Comparison of ENCODE assay signal across 15 cellular contexts in the genomic region with DNA sequence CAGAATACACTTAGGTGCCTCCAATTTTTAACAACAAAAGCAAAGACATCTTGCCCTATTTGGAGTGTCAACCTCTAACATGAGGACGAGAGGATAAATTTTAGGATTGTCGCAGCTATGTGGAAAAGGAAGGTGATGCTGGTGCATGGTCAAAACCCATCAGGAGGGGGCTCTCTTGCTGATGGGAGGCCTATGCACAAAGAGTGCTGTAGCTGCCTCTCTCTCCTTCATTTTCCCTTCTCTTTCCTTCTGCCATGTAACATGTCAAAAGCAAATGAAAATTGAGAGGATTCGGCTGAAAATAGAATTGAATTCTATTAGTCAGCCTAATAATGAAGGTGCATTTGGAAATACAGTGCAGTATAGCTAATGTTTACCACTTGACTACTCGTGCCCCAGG.
A peak's percentile ranks its signal among the peaks of the same experiment; 100 is the strongest.
DNase-seq lines count a peak whose midpoint lies in the region; ATAC-seq and TF ChIP-seq lines count a peak whose summit lies in the region.
"Had no signal": no experiment of that assay in that cellular context is flagged by ENCODE, and none has a peak within 500 bp of the region (broad histone marks: within the 10 kb centered on the region; RNA-seq: fewer than 3 reads in every experiment).

No MANE protein-coding gene starts in this region.

- H3K4me1 ChIP-seq in cardiac muscle cell (ENCODE audit: low read depth) (peaks cover 12% of the 10 kb centered on the region), OCI-LY7 (ENCODE audit: insufficient read depth, low read length, poor library complexity, severe bottlenecking) (no peaks in the 10 kb centered on the region), testis (peaks cover 22% of the 10 kb centered on the region)

- no peaks in the 10 kb centered on the region for H3K79me2 ChIP-seq in OCI-LY7 (ENCODE audit: insufficient read depth, low read depth, low read length)

- no peaks in the 10 kb centered on the region for H3K36me3 Mint-ChIP-seq in stimulated activated memory B cell treated with anti-CD40 and anti-IgM and Interleukin-4, amounts not matched to agents 10 μg/mL and 1 μg/mL and 100 μg/mL, for 72 hours
- H3K36me3 Mint-ChIP-seq: IgD-negative memory B cell had no signal

- H3K36me3 ChIP-seq in cardiac muscle cell (no peaks in the 10 kb centered on the region), OCI-LY7 (ENCODE audit: insufficient read depth, low read length) (no peaks in the 10 kb centered on the region), testis (ENCODE audit: low read depth, missing control alignments) (no peaks in the 10 kb centered on the region)

- H3K9me3 Mint-ChIP-seq in stimulated activated memory B cell treated with anti-CD40 and anti-IgM and Interleukin-4, amounts not matched to agents 10 μg/mL and 1 μg/mL and 100 μg/mL, for 72 hours = no peaks in the 10 kb centered on the region

- H4K20me1 ChIP-seq in OCI-LY7 (ENCODE audit: insufficient read depth, low read length) = no peaks in the 10 kb centered on the region

- BruUV-seq in OCI-LY7 (replicated peaks; lab: Mats Ljungman, UMichigan) = no TSS peak

- H2AFZ ChIP-seq in OCI-LY7 (ENCODE audit: low read length) = no peak overlapping the region

- POLR2A ChIA-PET in OCI-LY7 (lab: Charles Lee) = interaction anchor here (1.0 kb wide), 1 partner anchor 12 kb away, joined by 3 read pairs; no protein-coding TSS in a partner anchor

- no peaks in the 10 kb centered on the region for H3K9me2 ChIP-seq in OCI-LY7 (ENCODE audit: insufficient read depth, low read length)

- no peaks in the 10 kb centered on the region for H3K27me3 Mint-ChIP-seq in stimulated activated memory B cell treated with anti-CD40 and anti-IgM and Interleukin-4, amounts not matched to agents 10 μg/mL and 1 μg/mL and 100 μg/mL, for 72 hours
- H3K27me3 Mint-ChIP-seq: IgD-negative memory B cell had no signal

- no peak for ATAC-seq in left ventricle myocardium superior
- ATAC-seq in stimulated activated memory B cell treated with anti-CD40 and anti-IgM and Interleukin-4, amounts not matched to agents 10 μg/mL and 1 μg/mL and 100 μg/mL, for 72 hours = no peak
- ATAC-seq: activated T-cell treated with anti-CD3 and anti-CD28 coated beads, Interleukin-2, amount 50 U/mL, for 4 hours; stimulated activated naive CD8-positive, alpha-beta T cell treated with anti-CD3 and anti-CD28 coated beads, Interleukin-15, Interleukin-2, amounts not matched to agents 100 U/mL and 50 U/mL, for 24 hours had no signal

- CTCF ChIA-PET in OCI-LY7 (lab: Charles Lee; ENCODE audit: unreplicated experiment) = no interaction called here

- H3K27ac Mint-ChIP-seq in stimulated activated memory B cell treated with anti-CD40 and anti-IgM and Interleukin-4, amounts not matched to agents 10 μg/mL and 1 μg/mL and 100 μg/mL, for 72 hours = no peak overlapping the region
- H3K27ac Mint-ChIP-seq: IgD-negative memory B cell; T-helper 2 cell treated with Interferon-gamma antibody and Interleukin-4, amounts not matched to agents 5 μg/mL and 100 μg/mL, for 36 hours had no signal

- no peak for TF ChIP-seq POLR2A in testis (IDR thresholded peaks at IDR 0.05)

- H3K4me2 ChIP-seq in OCI-LY7 (ENCODE audit: low read length) = no peak overlapping the region

- 79 to 94% methylated on average over 4 of the region's 4 CpGs for WGBS in testis, 2 donors

- no peaks in the 10 kb centered on the region for H3K4me1 Mint-ChIP-seq in stimulated activated memory B cell treated with anti-CD40 and anti-IgM and Interleukin-4, amounts not matched to agents 10 μg/mL and 1 μg/mL and 100 μg/mL, for 72 hours
- H3K4me1 Mint-ChIP-seq: IgD-negative memory B cell had no signal

- H3K27me3 ChIP-seq in cardiac muscle cell (no peaks in the 10 kb centered on the region), testis (no peaks in the 10 kb centered on the region)

- peak; percentile 23 for TF ChIP-seq CTCF in cardiac muscle cell (IDR thresholded peaks at IDR 0.05; ENCODE audit: low read depth, low read length)
- TF ChIP-seq CTCF in OCI-LY7 (conservative IDR thresholded peaks at IDR 0.05; ENCODE audit: low read length) = 0 out of 2 replicates have a peak, but pooled peaks have one; percentile 19
- TF ChIP-seq CTCF in testis (IDR thresholded peaks at IDR 0.05) = no peak

- intact Hi-C loops in left ventricle myocardium superior (cut with micrococcal nuclease) = no loop called here
- intact Hi-C loops in OCI-LY7 (cut with micrococcal nuclease; ENCODE audit: unreplicated experiment) = no loop called here
- intact Hi-C loops in testis (cut with DNase I; ENCODE audit: low total_unique reads) = no loop called here

- H3K4me3 Mint-ChIP-seq in stimulated activated memory B cell treated with anti-CD40 and anti-IgM and Interleukin-4, amounts not matched to agents 10 μg/mL and 1 μg/mL and 100 μg/mL, for 72 hours = no peak overlapping the region
- H3K4me3 Mint-ChIP-seq: activated T-cell treated with anti-CD3 and anti-CD28 coated beads, Interleukin-2, amount 50 U/mL, for 4 hours; IgD-negative memory B cell; T-helper 2 cell treated with Interferon-gamma antibody and Interleukin-4, amounts not matched to agents 5 μg/mL and 100 μg/mL, for 36 hours had no signal

- DNase-seq in cardiac muscle cell (ENCODE audit: low read depth in 1 of 2, low spot score in 1 of 2) = peak in 1 of 2 donors; percentile 25
- no peak for DNase-seq in left ventricle myocardium superior
- DNase-seq in OCI-LY7 (ENCODE audit: low spot score) = no peak
- peak; percentile 9 for DNase-seq in iPS DF 19.7 (ENCODE audit: low read depth, low spot score)
- peak; percentile 32 for DNase-seq in testis
- no peak for DNase-seq in glomerular visceral epithelial cell (ENCODE audit: extremely low spot score)
- no peak for DNase-seq in UCSD-AML1 (lab: John Stamatoyannopoulos, UW; ENCODE audit: unreplicated experiment)
- DNase-seq: activated T-cell treated with anti-CD3 and anti-CD28 coated beads, Interleukin-2, amount 50 U/mL, for 4 hours; AML-193; NK-92 treated with Interleukin-12 subunit alpha and Interleukin-12 subunit beta, amount 100 ng/mL, for 24 hours; stimulated activated CD4-positive, alpha-beta T cell treated with anti-CD3 and anti-CD28 coated beads, Interleukin-15, amount 100 ng/mL, for 24 hours; stimulated activated naive CD8-positive, alpha-beta T cell treated with anti-CD3 and anti-CD28 coated beads, Interleukin-15, Interleukin-2, amounts not matched to agents 100 U/mL and 50 U/mL, for 24 hours had no signal

- no peaks in the 10 kb centered on the region for H3K9me3 ChIP-seq in cardiac muscle cell (ENCODE audit: low read depth)
- no peaks in the 10 kb centered on the region for H3K9me3 ChIP-seq in OCI-LY7 (ENCODE audit: low read length)
- H3K9me3 ChIP-seq in testis = no peaks in the 10 kb centered on the region

- no peak overlapping the region for H3K4me3 ChIP-seq in cardiac muscle cell
- H3K4me3 ChIP-seq in OCI-LY7 (ENCODE audit: low read depth, low read length, poor library complexity, severe bottlenecking) = no peak overlapping the region
- no peak overlapping the region for H3K4me3 ChIP-seq in testis

- H3K27ac ChIP-seq in cardiac muscle cell (no peak overlapping the region), OCI-LY7 (ENCODE audit: low read depth, low read length, poor library complexity, severe bottlenecking) (no peak overlapping the region), testis (no peak overlapping the region)

Comparison
In these comparisons a context has a peak if more than half of its experiments do, and no peak if none do; other contexts are left out.
1. DNase-seq: peak in iPS DF 19.7 (single experiment) and testis (single experiment); none in left ventricle myocardium superior (single experiment), OCI-LY7 (single experiment), glomerular visceral epithelial cell (single experiment) and UCSD-AML1 (single experiment).
2. CTCF ChIP-seq: peak in cardiac muscle cell (single experiment) and OCI-LY7 (single experiment); none in testis (0 of 3).